23 cellular contexts compared by ENCODE assay signal in the genomic region with DNA sequence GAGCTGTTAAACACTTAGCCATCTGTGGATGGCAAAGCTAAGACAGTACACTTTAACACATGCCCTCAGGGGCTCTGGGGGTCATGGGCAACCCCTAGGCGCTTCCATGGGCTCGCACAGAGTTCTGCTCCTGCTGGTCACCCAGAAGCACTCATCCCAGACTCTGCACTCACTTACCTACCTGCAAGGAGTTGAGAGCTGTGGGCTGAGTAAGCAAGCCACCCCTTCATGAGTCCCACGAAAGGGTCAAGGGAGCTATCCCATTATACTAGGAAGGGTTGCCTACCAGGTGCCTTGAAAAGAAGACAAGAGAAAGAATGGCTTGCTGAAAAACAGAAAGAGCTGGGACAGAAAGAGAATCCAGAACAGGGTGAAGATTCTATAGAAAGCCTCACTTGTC.
DNase-seq lines count a peak whose midpoint lies in the region; ATAC-seq, FAIRE-seq and TF ChIP-seq lines count a peak whose summit lies in the region.
"Had no signal": no experiment of that assay in that cellular context is flagged by ENCODE, and none has a peak within 500 bp of the region (broad histone marks: within the 10 kb centered on the region; RNA-seq: fewer than 3 reads in every experiment).

No MANE protein-coding gene starts in this region.

- no peak overlapping the region for H3K23ac ChIP-seq in neuronal stem cell (ENCODE audit: low read depth, low read length, poor library complexity)

- no peak overlapping the region for H2AK5ac ChIP-seq in neuronal stem cell (ENCODE audit: low read depth, low read length)

- H3K27ac Mint-ChIP-seq in MCF 10A (ENCODE audit: low read depth, unreplicated experiment): no peak overlapping the region
- H3K27ac Mint-ChIP-seq: CD4-positive, alpha-beta T cell had no signal

- no peak for TF ChIP-seq POLR2A in stomach (IDR thresholded peaks at IDR 0.05)

- H3K9me3 ChIP-seq in mammary epithelial cell (replicated peaks; ENCODE audit: insufficient read depth, low read length): no peaks in the 10 kb centered on the region
- no peaks in the 10 kb centered on the region for H3K9me3 ChIP-seq in neuronal stem cell (replicated peaks in 1 of 2; ENCODE audit: control insufficient read depth in 2 of 2, insufficient read depth in 1 of 2, low read depth in 1 of 2, low read length in 2 of 2)
- H3K9me3 ChIP-seq in stomach: no peaks in the 10 kb centered on the region
- H3K9me3 ChIP-seq: BE2C; BLaER1 treated with 17β-estradiol and CSF1 and Interleukin-3, amounts not matched to agents 10 nM and 100 nM had no signal

- H3K27me3 ChIP-seq in mammary epithelial cell (ENCODE audit: insufficient read depth, low read length): no peaks in the 10 kb centered on the region
- no peaks in the 10 kb centered on the region for H3K27me3 ChIP-seq in bronchial epithelial cell (ENCODE audit: control insufficient read depth, insufficient read depth, low read length)
- H3K27me3 ChIP-seq in neuronal stem cell (ENCODE audit: control insufficient read depth in 3 of 3, insufficient read depth in 3 of 3, low read depth in 1 of 3, low read length in 3 of 3): no peaks in the 10 kb centered on the region
- H3K27me3 ChIP-seq in stomach: no peaks in the 10 kb centered on the region
- H3K27me3 ChIP-seq: BE2C; BLaER1 treated with 17β-estradiol and CSF1 and Interleukin-3, amounts not matched to agents 10 nM and 100 nM had no signal

- H3K27ac ChIP-seq in mammary epithelial cell (ENCODE audit: insufficient read depth, low read depth, low read length) (no peak overlapping the region), neuronal stem cell (replicated peaks; ENCODE audit: low read length) (no peak overlapping the region), stomach (no peak overlapping the region)
- H3K27ac ChIP-seq: 22Rv1; BLaER1 treated with 17β-estradiol and CSF1 and Interleukin-3, amounts not matched to agents 10 nM and 100 nM; GM23248 had no signal

- H3K27me3 Mint-ChIP-seq in MCF 10A (ENCODE audit: insufficient read depth, unreplicated experiment): no peaks in the 10 kb centered on the region

- H3K18ac ChIP-seq in neuronal stem cell (ENCODE audit: low read length): peak overlapping the region; percentile 78

- H3K4me1 Mint-ChIP-seq in MCF 10A (ENCODE audit: insufficient read depth, unreplicated experiment): peaks cover 2% of the 10 kb centered on the region
- H3K4me1 Mint-ChIP-seq: CD8-positive, alpha-beta memory T cell had no signal

- H3K36me3 Mint-ChIP-seq in MCF 10A (ENCODE audit: insufficient read depth, unreplicated experiment): no peaks in the 10 kb centered on the region
- H3K36me3 Mint-ChIP-seq: CD14-positive monocyte; CD8-positive, alpha-beta memory T cell had no signal

- no peak overlapping the region for H3K14ac ChIP-seq in neuronal stem cell (ENCODE audit: low read length)

- H4K8ac ChIP-seq in neuronal stem cell (ENCODE audit: low read depth, low read length): no peak overlapping the region

- intact Hi-C loops in mammary epithelial cell (cut with micrococcal nuclease) (no loop called here), MCF 10A (cut with micrococcal nuclease) (no loop called here), stomach (cut with DNase I; ENCODE audit: low total_unique reads) (no loop called here)

- no peaks in the 10 kb centered on the region for H3K36me3 ChIP-seq in mammary epithelial cell (ENCODE audit: insufficient read depth, low read length)
- no peaks in the 10 kb centered on the region for H3K36me3 ChIP-seq in bronchial epithelial cell (ENCODE audit: control insufficient read depth, insufficient read depth, low read length)
- no peaks in the 10 kb centered on the region for H3K36me3 ChIP-seq in neuronal stem cell (replicated peaks in 1 of 2; ENCODE audit: control insufficient read depth in 2 of 2, insufficient read depth in 2 of 2, low read length in 2 of 2)
- no peaks in the 10 kb centered on the region for H3K36me3 ChIP-seq in stomach
- H3K36me3 ChIP-seq: BE2C; BLaER1 treated with 17β-estradiol and CSF1 and Interleukin-3, amounts not matched to agents 10 nM and 100 nM had no signal

- no peak for TF ChIP-seq EP300 in stomach (IDR thresholded peaks at IDR 0.05)

- no peak overlapping the region for H4K91ac ChIP-seq in neuronal stem cell (ENCODE audit: low read depth, low read length, poor library complexity)

- H2AFZ ChIP-seq in mammary epithelial cell (ENCODE audit: low read depth, low read length) (peak overlapping the region; percentile 0), neuronal stem cell (ENCODE audit: low read length) (no peak overlapping the region)
- H2AFZ ChIP-seq: GM23248 had no signal

- H3K4me3 Mint-ChIP-seq in MCF 10A (ENCODE audit: unreplicated experiment): no peak overlapping the region
- H3K4me3 Mint-ChIP-seq: CD14-positive monocyte; CD4-positive, alpha-beta T cell; CD8-positive, alpha-beta memory T cell; H9 had no signal

- CTCF ChIA-PET in mammary epithelial cell (lab: Charles Lee; ENCODE audit: low non-redundant PET): no interaction called here
- CTCF ChIA-PET in MCF 10A (lab: Yijun Ruan, JAX): interaction anchor here (0.6 to 1.0 kb wide), 4 partner anchors 220 to 844 kb away, joined by 3 read pairs; no protein-coding TSS in a partner anchor

- no peak overlapping the region for H2BK5ac ChIP-seq in neuronal stem cell (ENCODE audit: low read length)

- H3K79me2 ChIP-seq in mammary epithelial cell (ENCODE audit: insufficient read depth, low read length): no peaks in the 10 kb centered on the region

- H3K4me3 ChIP-seq in mammary epithelial cell (replicated peaks in 1 of 3; ENCODE audit: insufficient read depth in 1 of 3, low read depth in 2 of 3, low read length in 3 of 3): no peak overlapping the region
- no peak overlapping the region for H3K4me3 ChIP-seq in bronchial epithelial cell (ENCODE audit: low read depth, low read length)
- H3K4me3 ChIP-seq in neuronal stem cell (ENCODE audit: low read length in 2 of 2): no peak overlapping the region
- no peak overlapping the region for H3K4me3 ChIP-seq in stomach
- H3K4me3 ChIP-seq: BLaER1 treated with 17β-estradiol and CSF1 and Interleukin-3, amounts not matched to agents 10 nM and 100 nM; GM23248 had no signal

- H3K4me1 ChIP-seq in mammary epithelial cell (ENCODE audit: insufficient read depth, low read length) (peaks cover 7% of the 10 kb centered on the region), neuronal stem cell (ENCODE audit: control insufficient read depth in 2 of 2, insufficient read depth in 1 of 2, low read depth in 1 of 2, low read length in 2 of 2) (peaks cover 4 to 8% of the 10 kb centered on the region in 2 donors), stomach (no peaks in the 10 kb centered on the region)
- H3K4me1 ChIP-seq: BE2C had no signal

- H2BK12ac ChIP-seq in neuronal stem cell (ENCODE audit: low read length): no peak overlapping the region

- BruUV-seq in mammary epithelial cell (replicated peaks; lab: Mats Ljungman, UMichigan) (no TSS peak), MCF 10A (replicated peaks; lab: Mats Ljungman, UMichigan) (no TSS peak)

- WGBS in mammary epithelial cell (ENCODE audit: low coverage, missing lambda C conversion rate): 96% methylated on average over 3 of the region's 3 CpGs
- WGBS in neuronal stem cell (ENCODE audit: extremely low coverage in 2 of 2, insufficient read length in 2 of 2, insufficient replicate concordance in 1 of 2), 2 donors: no CpG with 5 or more reads among the region's 3 CpGs
- WGBS in stomach, 5 donors: 83 to 93% (median 90%) methylated on average over 3 of the region's 3 CpGs

- no peaks in the 10 kb centered on the region for H3K9me3 Mint-ChIP-seq in MCF 10A (ENCODE audit: unreplicated experiment)
- H3K9me3 Mint-ChIP-seq: CD14-positive monocyte; CD4-positive, alpha-beta T cell; CD8-positive, alpha-beta memory T cell; H9 had no signal

- in situ Hi-C loops in mammary epithelial cell (cut with MboI; ENCODE audit: low sequenced_read_pairs in 2 of 2): loop anchor here in 1 of 2 donors (25.0 kb wide), 1 partner anchor 831 kb away; no protein-coding TSS in a partner anchor

- no peaks in the 10 kb centered on the region for H3K79me1 ChIP-seq in neuronal stem cell (ENCODE audit: low read depth, low read length)

- H2BK120ac ChIP-seq in neuronal stem cell (ENCODE audit: low read depth, low read length): no peak overlapping the region

- peak; percentile 72 for FAIRE-seq in bronchial epithelial cell (lab: Jason Lieb, UNC)
- FAIRE-seq: A204.1, G401.6, GM12892 had no signal

- no peak for ATAC-seq in GM19463 (IDR thresholded peaks at IDR 0.05; ENCODE audit: unreplicated experiment)
- ATAC-seq: HCT116 had no signal

- H3K4me2 ChIP-seq in mammary epithelial cell (ENCODE audit: insufficient read depth, low read depth, low read length) (no peak overlapping the region), neuronal stem cell (ENCODE audit: insufficient read depth, low read length, poor library complexity, severe bottlenecking) (no peak overlapping the region)
- H3K4me2 ChIP-seq: BLaER1 treated with 17β-estradiol and CSF1 and Interleukin-3, amounts not matched to agents 10 nM and 100 nM had no signal

- H2BK15ac ChIP-seq in neuronal stem cell (ENCODE audit: low read length): no peak overlapping the region

- no peaks in the 10 kb centered on the region for H4K20me1 ChIP-seq in mammary epithelial cell (ENCODE audit: insufficient read depth, low read length)
- H4K20me1 ChIP-seq: BLaER1 treated with 17β-estradiol and CSF1 and Interleukin-3, amounts not matched to agents 10 nM and 100 nM had no signal

- DNase-seq in mammary epithelial cell (no peak), MCF 10A (ENCODE audit: unreplicated experiment) (no peak), bronchial epithelial cell (ENCODE audit: low read depth) (no peak), neuronal stem cell (ENCODE audit: low spot score) (no peak), NCI-H1092 treated with DMSO at 0.1 percent for 48 hours (lab: John Stamatoyannopoulos, UW) (no peak), stomach (no peak), Ammon's horn (ENCODE audit: low spot score) (no peak)
- DNase-seq: BE2C; Calu3; CD4-positive, alpha-beta T cell; CD8-positive, alpha-beta memory T cell; COR-L47; DND-41; GM23248; H9 had no signal

- POLR2A ChIA-PET in MCF 10A (lab: Yijun Ruan, JAX): no interaction called here

- no peak overlapping the region for H3K4ac ChIP-seq in neuronal stem cell (ENCODE audit: low read length)

- H3K9ac ChIP-seq in mammary epithelial cell (ENCODE audit: insufficient read depth, low read length) (no peak overlapping the region), neuronal stem cell (ENCODE audit: low read depth, low read length, poor library complexity) (no peak overlapping the region)
- H3K9ac ChIP-seq: BLaER1 treated with 17β-estradiol and CSF1 and Interleukin-3, amounts not matched to agents 10 nM and 100 nM; GM23248 had no signal

- dilution Hi-C loops in mammary epithelial cell (cut with HindIII; ENCODE audit: low sequenced_read_pairs): no loop called here

- TF ChIP-seq CTCF in mammary epithelial cell (conservative IDR thresholded peaks at IDR 0.05 in 1 of 2, IDR thresholded peaks at IDR 0.05 in 1 of 2; ENCODE audit: extremely low read depth in 1 of 2, insufficient read depth in 1 of 2, low read depth in 1 of 2, low read length in 2 of 2) (no peak), MCF 10A (IDR thresholded peaks at IDR 0.05; ENCODE audit: unreplicated experiment) (no peak), bronchial epithelial cell (IDR thresholded peaks at IDR 0.05; ENCODE audit: insufficient read depth, low read length, severe bottlenecking) (no peak), stomach (IDR thresholded peaks at IDR 0.05) (no peak)
